In genomic region chr11:16185042-16185441, GRCh38 we compare ENCODE assay signal across 17 cellular contexts.
DNase-seq lines count a peak whose midpoint lies in the region; ATAC-seq and TF ChIP-seq lines count a peak whose summit lies in the region.
"Had no signal": no experiment of that assay in that cellular context is flagged by ENCODE, and none has a peak within 500 bp of the region (broad histone marks: within the 10 kb centered on the region; RNA-seq: fewer than 3 reads in every experiment).

No MANE protein-coding gene starts in this region.

- H2BK120ac ChIP-seq in mesenchymal stem cell (ENCODE audit: low read depth, low read length) = no peak overlapping the region

- no peak overlapping the region for H2BK12ac ChIP-seq in mesenchymal stem cell (ENCODE audit: low read length in 2 of 2)

- H3K27ac ChIP-seq in breast epithelium (no peak overlapping the region), mammary epithelial cell (ENCODE audit: insufficient read depth, low read depth, low read length) (no peak overlapping the region), mesenchymal stem cell (ENCODE audit: low read length, poor library complexity, severe bottlenecking) (no peak overlapping the region), smooth muscle cell (ENCODE audit: low read depth) (peak overlapping the region; percentile 15)

- H3K4me1 Mint-ChIP-seq in MCF 10A (ENCODE audit: insufficient read depth, unreplicated experiment) = peaks cover 12% of the 10 kb centered on the region
- H3K4me1 Mint-ChIP-seq: B cell had no signal

- H3K9ac ChIP-seq in mammary epithelial cell (ENCODE audit: insufficient read depth, low read length) (no peak overlapping the region), mesenchymal stem cell (ENCODE audit: low read length) (peak overlapping the region; percentile 55), smooth muscle cell (ENCODE audit: low read depth) (no peak overlapping the region)
- H3K9ac ChIP-seq: SK-N-SH had no signal

- TF ChIP-seq CTCF in MCF 10A (IDR thresholded peaks at IDR 0.05; ENCODE audit: unreplicated experiment) (no peak), breast epithelium (IDR thresholded peaks at IDR 0.05) (no peak), mammary epithelial cell (conservative IDR thresholded peaks at IDR 0.05 in 1 of 2, IDR thresholded peaks at IDR 0.05 in 1 of 2; ENCODE audit: extremely low read depth in 1 of 2, insufficient read depth in 1 of 2, low read depth in 1 of 2, low read length in 2 of 2) (no peak), smooth muscle cell (IDR thresholded peaks at IDR 0.05; ENCODE audit: borderline replicate concordance, insufficient read depth, poor library complexity, severe bottlenecking) (no peak)

- no peak for TF ChIP-seq POLR2A in breast epithelium (IDR thresholded peaks at IDR 0.05)

- H3F3A ChIP-seq in smooth muscle cell (ENCODE audit: low read depth) = no peaks in the 10 kb centered on the region

- H3K14ac ChIP-seq in mesenchymal stem cell (ENCODE audit: low read length in 2 of 2) = no peak overlapping the region

- H3K9me3 ChIP-seq in breast epithelium (no peaks in the 10 kb centered on the region), mammary epithelial cell (replicated peaks; ENCODE audit: insufficient read depth, low read length) (no peaks in the 10 kb centered on the region), mesenchymal stem cell (ENCODE audit: control insufficient read depth, low read length) (no peaks in the 10 kb centered on the region), smooth muscle cell (replicated peaks; ENCODE audit: low read depth) (no peaks in the 10 kb centered on the region)
- H3K9me3 ChIP-seq: SK-N-SH had no signal

- no peak overlapping the region for H4K91ac ChIP-seq in mesenchymal stem cell (ENCODE audit: low read length)

- CTCF ChIA-PET in MCF 10A (lab: Yijun Ruan, JAX) (interaction anchor here (1.0 to 1.9 kb wide), 3 partner anchors 9 to 535 kb away, joined by 3 to 6 read pairs (median 4); no protein-coding TSS in a partner anchor), mammary epithelial cell (lab: Charles Lee; ENCODE audit: low non-redundant PET) (no interaction called here)

- no peak overlapping the region for H3K4me2 ChIP-seq in mammary epithelial cell (ENCODE audit: insufficient read depth, low read depth, low read length)
- no peak overlapping the region for H3K4me2 ChIP-seq in mesenchymal stem cell (ENCODE audit: low read length, poor library complexity, severe bottlenecking)
- H3K4me2 ChIP-seq in smooth muscle cell = peak overlapping the region; percentile 29
- H3K4me2 ChIP-seq: SK-N-SH had no signal

- H3K36me3 Mint-ChIP-seq in MCF 10A (ENCODE audit: insufficient read depth, unreplicated experiment) = no peaks in the 10 kb centered on the region

- H3K9me3 Mint-ChIP-seq in MCF 10A (ENCODE audit: unreplicated experiment) = no peaks in the 10 kb centered on the region

- no peaks in the 10 kb centered on the region for H3K4me1 ChIP-seq in breast epithelium
- peaks cover 6% of the 10 kb centered on the region for H3K4me1 ChIP-seq in mammary epithelial cell (ENCODE audit: insufficient read depth, low read length)
- no peaks in the 10 kb centered on the region for H3K4me1 ChIP-seq in mesenchymal stem cell (ENCODE audit: control insufficient read depth, insufficient read depth, low read depth, low read length)
- H3K4me1 ChIP-seq in smooth muscle cell (ENCODE audit: low read depth) = peaks cover 25% of the 10 kb centered on the region

- H3K27me3 Mint-ChIP-seq in MCF 10A (ENCODE audit: insufficient read depth, unreplicated experiment) = no peaks in the 10 kb centered on the region
- H3K27me3 Mint-ChIP-seq: B cell had no signal

- POLR2A ChIA-PET in MCF 10A (lab: Yijun Ruan, JAX) = interaction anchor here (1.0 to 1.3 kb wide), 4 partner anchors 9 to 429 kb away, joined by 3 to 6 read pairs (median 4); no protein-coding TSS in a partner anchor

- intact Hi-C loops in MCF 10A (cut with micrococcal nuclease) = no loop called here
- intact Hi-C loops in breast epithelium (cut with DNase I; ENCODE audit: low total_unique reads) = no loop called here
- intact Hi-C loops in mammary epithelial cell (cut with micrococcal nuclease) = no loop called here

- H2AFZ ChIP-seq in mammary epithelial cell (ENCODE audit: low read depth, low read length) = peak overlapping the region; percentile 46
- H2AFZ ChIP-seq in mesenchymal stem cell (ENCODE audit: low read depth, low read length) = no peak overlapping the region
- H2AFZ ChIP-seq in smooth muscle cell (ENCODE audit: low read depth) = no peak overlapping the region

- ATAC-seq in HG02798 (IDR thresholded peaks at IDR 0.05; ENCODE audit: poor library complexity, unreplicated experiment) = no peak

- H3K4ac ChIP-seq in mesenchymal stem cell (ENCODE audit: low read depth in 1 of 2, low read length in 2 of 2) = no peak overlapping the region

- no peak overlapping the region for H3K18ac ChIP-seq in mesenchymal stem cell (ENCODE audit: low read depth in 1 of 2, low read length in 2 of 2)

- no peak overlapping the region for H3K23ac ChIP-seq in mesenchymal stem cell (ENCODE audit: low read length in 2 of 2)

- H2BK5ac ChIP-seq in mesenchymal stem cell (ENCODE audit: low read depth, low read length, poor library complexity, severe bottlenecking) = no peak overlapping the region

- H3K4me3 ChIP-seq in breast epithelium (no peak overlapping the region), mammary epithelial cell (replicated peaks in 1 of 3; ENCODE audit: insufficient read depth in 1 of 3, low read depth in 2 of 3, low read length in 3 of 3) (no peak overlapping the region), mesenchymal stem cell (ENCODE audit: insufficient read depth in 1 of 2, low read depth in 1 of 2, low read length in 2 of 2) (no peak overlapping the region), smooth muscle cell (no peak overlapping the region)

- DNase-seq in MCF 10A (ENCODE audit: unreplicated experiment) (no peak), breast epithelium (ENCODE audit: low spot score in 2 of 2) (no peak), mammary epithelial cell (no peak), mesenchymal stem cell (no peak), smooth muscle cell (lab: John Stamatoyannopoulos, UW; ENCODE audit: unreplicated experiment) (no peak), NAMALWA (ENCODE audit: low spot score) (no peak)
- no peak for DNase-seq in stimulated activated CD4-positive, alpha-beta T cell treated with anti-CD3 and anti-CD28 coated beads, Interleukin-1b, Interleukin-23, amount 100 ng/mL, for 48 hours
- DNase-seq: 8988T, DMS 273 treated with DMSO at 0.1 percent for 48 hours, DND-41, H7, NCI-H187, NCI-H2107, Right ventricle myocardium superior, SK-N-SH had no signal

- H3K36me3 ChIP-seq in breast epithelium = no peaks in the 10 kb centered on the region
- H3K36me3 ChIP-seq in mammary epithelial cell (ENCODE audit: insufficient read depth, low read length) = no peaks in the 10 kb centered on the region
- H3K36me3 ChIP-seq in mesenchymal stem cell (ENCODE audit: control insufficient read depth in 1 of 2, insufficient read depth in 2 of 2, low read depth in 1 of 2, low read length in 2 of 2) = no peaks in the 10 kb centered on the region
- no peaks in the 10 kb centered on the region for H3K36me3 ChIP-seq in smooth muscle cell (ENCODE audit: low read depth)

- H2AK5ac ChIP-seq in mesenchymal stem cell (ENCODE audit: low read length, severe bottlenecking) = no peak overlapping the region

- H3K4me3 Mint-ChIP-seq in MCF 10A (ENCODE audit: unreplicated experiment) = no peak overlapping the region
- H3K4me3 Mint-ChIP-seq: B cell had no signal

- H2BK15ac ChIP-seq in mesenchymal stem cell (ENCODE audit: low read depth, poor library complexity, severe bottlenecking) = no peak overlapping the region

- BruUV-seq in MCF 10A (replicated peaks; lab: Mats Ljungman, UMichigan) (no TSS peak), mammary epithelial cell (replicated peaks; lab: Mats Ljungman, UMichigan) (no TSS peak)

- H3K79me2 ChIP-seq in mammary epithelial cell (ENCODE audit: insufficient read depth, low read length) (no peaks in the 10 kb centered on the region), smooth muscle cell (ENCODE audit: low read depth) (no peaks in the 10 kb centered on the region)

- dilution Hi-C loops in mammary epithelial cell (cut with HindIII; ENCODE audit: low sequenced_read_pairs) = no loop called here

- no peaks in the 10 kb centered on the region for H3K79me1 ChIP-seq in mesenchymal stem cell (replicated peaks; ENCODE audit: low read length, poor library complexity, severe bottlenecking)

- in situ Hi-C loops in mammary epithelial cell (cut with MboI; ENCODE audit: low sequenced_read_pairs in 2 of 2) = no loop called here

- H3K27ac Mint-ChIP-seq in MCF 10A (ENCODE audit: low read depth, unreplicated experiment) = peak overlapping the region; percentile 75
- H3K27ac Mint-ChIP-seq: B cell had no signal

- no peaks in the 10 kb centered on the region for H3K27me3 ChIP-seq in breast epithelium
- H3K27me3 ChIP-seq in mammary epithelial cell (ENCODE audit: insufficient read depth, low read length) = no peaks in the 10 kb centered on the region
- H3K27me3 ChIP-seq in mesenchymal stem cell (ENCODE audit: control insufficient read depth in 1 of 2, insufficient read depth in 1 of 2, low read length in 2 of 2) = no peaks in the 10 kb centered on the region
- H3K27me3 ChIP-seq in smooth muscle cell (ENCODE audit: low read depth) = no peaks in the 10 kb centered on the region

- no peak overlapping the region for H4K8ac ChIP-seq in mesenchymal stem cell (ENCODE audit: low read length)

- H4K20me1 ChIP-seq in mammary epithelial cell (ENCODE audit: insufficient read depth, low read length) (no peaks in the 10 kb centered on the region), smooth muscle cell (ENCODE audit: low read depth) (no peaks in the 10 kb centered on the region)
